In genomic region chr11:128222245-128222959, GRCh38 we compare ENCODE assay signal across 22 cellular contexts.
"Had no signal": no experiment of that assay in that cellular context is flagged by ENCODE, and none has a peak within 500 bp of the region (broad histone marks: within the 10 kb centered on the region; RNA-seq: fewer than 3 reads in every experiment).

No MANE protein-coding gene starts in this region.

- H3K4me1 ChIP-seq: pancreas, right lobe of liver, testis had no signal

- H3K36me3 Mint-ChIP-seq: activated naive CD4-positive, alpha-beta T cell treated with anti-CD3 and anti-CD28 coated beads, Interleukin-2, amount 50 U/mL, for 24 hours; naive thymus-derived CD8-positive, alpha-beta T cell had no signal

- H3K4me3 Mint-ChIP-seq: activated naive CD4-positive, alpha-beta T cell treated with anti-CD3 and anti-CD28 coated beads, Interleukin-2, amount 50 U/mL, for 24 hours; naive thymus-derived CD8-positive, alpha-beta T cell; stimulated activated effector memory CD8-positive, alpha-beta T cell treated with anti-CD3 and anti-CD28 coated beads, Interleukin-12 subunit alpha, Interleukin-12 subunit beta, amount 100 ng/mL, for 72 hours had no signal

- H3K9me3 ChIP-seq: pancreas, right lobe of liver, SK-N-SH, testis had no signal

- H3K27me3 Mint-ChIP-seq: activated naive CD4-positive, alpha-beta T cell treated with anti-CD3 and anti-CD28 coated beads, Interleukin-2, amount 50 U/mL, for 24 hours; naive thymus-derived CD8-positive, alpha-beta T cell had no signal

- H3K4me2 ChIP-seq: SK-N-SH had no signal

- H3K36me3 ChIP-seq: cardiac muscle cell, pancreas, right lobe of liver had no signal

- H3K9ac ChIP-seq: SK-N-SH had no signal

- ATAC-seq: left lobe of liver; naive thymus-derived CD8-positive, alpha-beta T cell; pancreas; right lobe of liver; stimulated activated effector memory CD8-positive, alpha-beta T cell treated with anti-CD3 and anti-CD28 coated beads, Interleukin-12 subunit alpha, Interleukin-12 subunit beta, amount 100 ng/mL, for 72 hours had no signal

- FAIRE-seq: kidney, pancreas had no signal

- H3K27me3 ChIP-seq: cardiac muscle cell, pancreas, right lobe of liver, testis had no signal

- DNase-seq: activated CD4-positive, alpha-beta T cell treated with anti-CD3 and anti-CD28 coated beads, Interleukin-2, amount 50 U/mL, for 1 hour; activated CD4-positive, CD25-positive, alpha-beta regulatory T cell; activated CD8-positive, alpha-beta memory T cell treated with anti-CD3 and anti-CD28 coated beads for 24 hours; activated CD8-positive, alpha-beta memory T cell treated with anti-CD3 and anti-CD28 coated beads, Interleukin-2, amount 50 U/mL, for 48 hours; activated effector memory CD4-positive, alpha-beta T cell treated with Interleukin-2 at 50 U/mL for 16 hours; activated T-cell treated with anti-CD3 and anti-CD28 coated beads, Interleukin-2, amount 50 U/mL, for 48 hours; dermis blood vessel endothelial cell; foreskin melanocyte; hypothalamus; kidney; mammary epithelial cell; naive thymus-derived CD8-positive, alpha-beta T cell; pancreas; right lobe of liver; SK-N-SH; stimulated activated CD4-positive, alpha-beta T cell treated with anti-CD3 and anti-CD28 coated beads, Interleukin-4, amount 100 ng/mL, for 24 hours; T-helper 9 cell; testis had no signal

- H3K4me3 ChIP-seq: cardiac muscle cell, pancreas, right lobe of liver, testis had no signal

- H3K27ac Mint-ChIP-seq: activated naive CD4-positive, alpha-beta T cell treated with anti-CD3 and anti-CD28 coated beads, Interleukin-2, amount 50 U/mL, for 24 hours; stimulated activated effector memory CD8-positive, alpha-beta T cell treated with anti-CD3 and anti-CD28 coated beads, Interleukin-12 subunit alpha, Interleukin-12 subunit beta, amount 100 ng/mL, for 72 hours had no signal

- H3K9me3 Mint-ChIP-seq: activated naive CD4-positive, alpha-beta T cell treated with anti-CD3 and anti-CD28 coated beads, Interleukin-2, amount 50 U/mL, for 24 hours; naive thymus-derived CD8-positive, alpha-beta T cell; stimulated activated effector memory CD8-positive, alpha-beta T cell treated with anti-CD3 and anti-CD28 coated beads, Interleukin-12 subunit alpha, Interleukin-12 subunit beta, amount 100 ng/mL, for 72 hours had no signal

- H3K27ac ChIP-seq: cardiac muscle cell, pancreas, right lobe of liver, testis had no signal
